Comparison of ENCODE assay signal across 1 cellular context in the genomic region with DNA sequence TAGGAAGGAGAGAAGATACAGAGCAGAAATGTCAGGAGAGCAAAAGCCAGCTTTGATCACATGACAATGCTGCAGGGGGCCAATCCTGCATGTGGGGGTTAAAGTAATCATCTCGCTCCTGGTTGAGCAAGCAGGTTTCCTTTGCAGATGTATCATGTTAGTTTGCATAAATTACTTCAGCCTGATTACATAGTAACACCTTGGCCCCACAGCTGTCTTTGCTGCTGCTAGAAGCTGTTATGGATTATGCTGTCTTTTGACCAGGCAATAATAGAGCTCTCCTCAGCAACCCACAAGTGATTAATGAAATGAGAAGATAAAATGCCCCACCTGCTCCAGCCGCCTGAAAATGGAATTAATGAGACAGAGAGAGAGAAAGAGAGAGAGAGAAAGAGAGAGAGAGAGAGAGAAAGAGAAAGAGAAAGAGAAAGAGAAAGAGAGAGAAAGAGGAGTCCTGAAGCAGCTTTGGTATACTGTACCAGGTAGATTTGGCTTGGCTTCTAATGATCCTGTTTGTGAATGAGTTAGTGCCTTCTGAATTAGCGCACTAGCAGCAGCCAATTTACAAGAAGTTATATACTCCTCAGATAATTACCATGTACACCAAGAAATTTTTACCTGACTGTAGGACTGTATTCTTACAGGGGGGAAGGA.
TF ChIP-seq lines count a peak whose summit lies in the region.

No MANE protein-coding gene starts in this region.

TF ChIP-seq in HepG2, 621 proteins besides CTCF, POLR2A, EP300 and RAD21:
- TF ChIP-seq NR3C1 (CRISPR knock-in tag; IDR thresholded peaks at IDR 0.05) (no peak), ZNF619 (CRISPR knock-in tag; IDR thresholded peaks at IDR 0.05) (no peak), NR2C2 (CRISPR knock-in tag; IDR thresholded peaks at IDR 0.05; ENCODE audit: borderline replicate concordance) (no peak), THAP11 (CRISPR knock-in tag; IDR thresholded peaks at IDR 0.05) (no peak), ZNF12 (CRISPR knock-in tag; IDR thresholded peaks at IDR 0.05) (no peak), ZNF282 (IDR thresholded peaks at IDR 0.05; ENCODE audit: partially characterized antibody) (no peak), IRF2 (CRISPR knock-in tag; IDR thresholded peaks at IDR 0.05) (no peak), GABPA (IDR thresholded peaks at IDR 0.05; ENCODE audit: low read depth, low read length) (no peak), GABPA (CRISPR knock-in tag; IDR thresholded peaks at IDR 0.05; ENCODE audit: low read depth) (no peak), AGO2 (optimal IDR thresholded peaks at IDR 0.05; ENCODE audit: low read depth, low read length) (no peak), ZNF350 (CRISPR knock-in tag; IDR thresholded peaks at IDR 0.05; ENCODE audit: borderline replicate concordance, low read depth) (no peak), ZC3H4 (CRISPR knock-in tag; IDR thresholded peaks at IDR 0.05; ENCODE audit: borderline replicate concordance) (no peak), ZNF143 (CRISPR knock-in tag; IDR thresholded peaks at IDR 0.05) (no peak), SCMH1 (CRISPR knock-in tag; IDR thresholded peaks at IDR 0.05; ENCODE audit: borderline replicate concordance) (no peak), ZNF777 (CRISPR knock-in tag; IDR thresholded peaks at IDR 0.05) (no peak), PTBP1 (IDR thresholded peaks at IDR 0.05; ENCODE audit: low read depth, low read length, poor library complexity, severe bottlenecking) (no peak), ZNF850 (CRISPR knock-in tag; conservative IDR thresholded peaks at IDR 0.05) (no peak), ZBTB8A (CRISPR knock-in tag; IDR thresholded peaks at IDR 0.05; ENCODE audit: borderline replicate concordance, low read depth) (no peak)
- TF ChIP-seq, protein P1, sequence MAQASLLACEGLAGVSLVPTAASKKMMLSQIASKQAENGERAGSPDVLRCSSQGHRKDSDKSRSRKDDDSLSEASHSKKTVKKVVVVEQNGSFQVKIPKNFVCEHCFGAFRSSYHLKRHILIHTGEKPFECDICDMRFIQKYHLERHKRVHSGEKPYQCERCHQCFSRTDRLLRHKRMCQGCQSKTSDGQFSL (CRISPR knock-in tag; IDR thresholded peaks at IDR 0.05), result no peak
- TF ChIP-seq, protein P2, sequence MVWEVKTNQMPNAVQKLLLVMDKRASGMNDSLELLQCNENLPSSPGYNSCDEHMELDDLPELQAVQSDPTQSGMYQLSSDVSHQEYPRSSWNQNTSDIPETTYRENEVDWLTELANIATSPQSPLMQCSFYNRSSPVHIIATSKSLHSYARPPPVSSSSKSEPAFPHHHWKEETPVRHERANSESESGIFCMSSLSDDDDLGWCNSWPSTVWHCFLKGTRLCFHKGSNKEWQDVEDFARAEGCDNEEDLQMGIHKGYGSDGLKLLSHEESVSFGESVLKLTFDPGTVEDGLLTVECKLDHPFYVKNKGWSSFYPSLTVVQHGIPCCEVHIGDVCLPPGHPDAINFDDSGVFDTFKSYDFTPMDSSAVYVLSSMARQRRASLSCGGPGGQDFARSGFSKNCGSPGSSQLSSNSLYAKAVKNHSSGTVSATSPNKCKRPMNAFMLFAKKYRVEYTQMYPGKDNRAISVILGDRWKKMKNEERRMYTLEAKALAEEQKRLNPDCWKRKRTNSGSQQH (CRISPR knock-in tag; IDR thresholded peaks at IDR 0.05; ENCODE audit: low read depth), result no peak
- TF ChIP-seq, protein P3, sequence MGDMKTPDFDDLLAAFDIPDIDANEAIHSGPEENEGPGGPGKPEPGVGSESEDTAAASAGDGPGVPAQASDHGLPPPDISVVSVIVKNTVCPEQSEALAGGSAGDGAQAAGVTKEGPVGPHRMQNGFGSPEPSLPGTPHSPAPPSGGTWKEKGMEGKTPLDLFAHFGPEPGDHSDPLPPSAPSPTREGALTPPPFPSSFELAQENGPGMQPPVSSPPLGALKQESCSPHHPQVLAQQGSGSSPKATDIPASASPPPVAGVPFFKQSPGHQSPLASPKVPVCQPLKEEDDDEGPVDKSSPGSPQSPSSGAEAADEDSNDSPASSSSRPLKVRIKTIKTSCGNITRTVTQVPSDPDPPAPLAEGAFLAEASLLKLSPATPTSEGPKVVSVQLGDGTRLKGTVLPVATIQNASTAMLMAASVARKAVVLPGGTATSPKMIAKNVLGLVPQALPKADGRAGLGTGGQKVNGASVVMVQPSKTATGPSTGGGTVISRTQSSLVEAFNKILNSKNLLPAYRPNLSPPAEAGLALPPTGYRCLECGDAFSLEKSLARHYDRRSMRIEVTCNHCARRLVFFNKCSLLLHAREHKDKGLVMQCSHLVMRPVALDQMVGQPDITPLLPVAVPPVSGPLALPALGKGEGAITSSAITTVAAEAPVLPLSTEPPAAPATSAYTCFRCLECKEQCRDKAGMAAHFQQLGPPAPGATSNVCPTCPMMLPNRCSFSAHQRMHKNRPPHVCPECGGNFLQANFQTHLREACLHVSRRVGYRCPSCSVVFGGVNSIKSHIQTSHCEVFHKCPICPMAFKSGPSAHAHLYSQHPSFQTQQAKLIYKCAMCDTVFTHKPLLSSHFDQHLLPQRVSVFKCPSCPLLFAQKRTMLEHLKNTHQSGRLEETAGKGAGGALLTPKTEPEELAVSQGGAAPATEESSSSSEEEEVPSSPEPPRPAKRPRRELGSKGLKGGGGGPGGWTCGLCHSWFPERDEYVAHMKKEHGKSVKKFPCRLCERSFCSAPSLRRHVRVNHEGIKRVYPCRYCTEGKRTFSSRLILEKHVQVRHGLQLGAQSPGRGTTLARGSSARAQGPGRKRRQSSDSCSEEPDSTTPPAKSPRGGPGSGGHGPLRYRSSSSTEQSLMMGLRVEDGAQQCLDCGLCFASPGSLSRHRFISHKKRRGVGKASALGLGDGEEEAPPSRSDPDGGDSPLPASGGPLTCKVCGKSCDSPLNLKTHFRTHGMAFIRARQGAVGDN (CRISPR knock-in tag; IDR thresholded peaks at IDR 0.05), result no peak
